In genomic region chr5:149203896-149204544, GRCh38 we compare ENCODE assay signal across 15 cellular contexts.
DNase-seq lines count a peak whose midpoint lies in the region; FAIRE-seq and TF ChIP-seq lines count a peak whose summit lies in the region.
"Had no signal": no experiment of that assay in that cellular context is flagged by ENCODE, and none has a peak within 500 bp of the region (broad histone marks: within the 10 kb centered on the region; RNA-seq: fewer than 3 reads in every experiment).

No MANE protein-coding gene starts in this region.

- DNase-seq in HCEC 1CT (peak; percentile 84), adipocyte (ENCODE audit: low read depth) (peak; percentile 13), foreskin fibroblast (peak; percentile 55 to 64), urothelium cell line (ENCODE audit: low spot score) (peak; percentile 30), CD1c-positive myeloid dendritic cell (ENCODE audit: extremely low spot score) (no peak), NCI-H1048 (lab: John Stamatoyannopoulos, UW) (no peak), NCI-H1092 treated with DMSO at 0.1 percent for 48 hours (lab: John Stamatoyannopoulos, UW) (no peak)
- DNase-seq: activated gamma-delta T cell treated with Interleukin-2 at 50 U/mL for 16 hours; DMS79; NCI-H82; nephron progenitor cell; stimulated activated CD4-positive, alpha-beta T cell treated with anti-CD3 and anti-CD28 coated beads, Interleukin-1b, Interleukin-23, amount 100 ng/mL, for 48 hours had no signal

- no peak overlapping the region for H3K9ac ChIP-seq in adipocyte (ENCODE audit: low read length)

- FAIRE-seq in urothelium cell line (lab: Jason Lieb, UNC): no peak
- FAIRE-seq: H1 had no signal

- no peak for TF ChIP-seq CTCF in foreskin fibroblast (IDR thresholded peaks at IDR 0.05; ENCODE audit: low read depth, low read length)

- H3K4me3 ChIP-seq in adipocyte (ENCODE audit: low read length) (no peak overlapping the region), foreskin fibroblast (ENCODE audit: low read depth in 1 of 2, low read length in 2 of 2) (no peak overlapping the region)
- H3K4me3 ChIP-seq: gastroesophageal sphincter, lung had no signal

- H3K4me1 ChIP-seq in adipocyte (ENCODE audit: control insufficient read depth, insufficient read depth, low read length): peaks cover 49% of the 10 kb centered on the region

- no peaks in the 10 kb centered on the region for H3K27me3 ChIP-seq in adipocyte (replicated peaks; ENCODE audit: control insufficient read depth, insufficient read depth, low read length)
- H3K27me3 ChIP-seq: gastroesophageal sphincter had no signal

- peaks cover 78% of the 10 kb centered on the region for H3K36me3 ChIP-seq in adipocyte (ENCODE audit: control insufficient read depth, insufficient read depth, low read length, severe bottlenecking)

- H3K9me3 ChIP-seq in adipocyte (ENCODE audit: control insufficient read depth, low read length): no peaks in the 10 kb centered on the region
- H3K9me3 ChIP-seq: gastroesophageal sphincter had no signal

Comparison
In these comparisons a context has a peak if more than half of its experiments do, and no peak if none do; other contexts are left out.
1. DNase-seq: peak in HCEC 1CT (single experiment), adipocyte (single experiment), foreskin fibroblast (2 of 2) and urothelium cell line (single experiment); none in CD1c-positive myeloid dendritic cell (single experiment), NCI-H1048 (single experiment) and NCI-H1092 treated with DMSO at 0.1 percent for 48 hours (single experiment).